In genomic region chr3:62888180-62888579, GRCh38 we compare ENCODE assay signal across 23 cellular contexts. TPM values are rescaled to one million over a fixed set of nuclear protein-coding genes. Genes with fewer than 3 reads are reported as not detected.
DNase-seq lines count a peak whose midpoint lies in the region; ATAC-seq and TF ChIP-seq lines count a peak whose summit lies in the region.
"Had no signal": no experiment of that assay in that cellular context is flagged by ENCODE, and none has a peak within 500 bp of the region (broad histone marks: within the 10 kb centered on the region; RNA-seq: fewer than 3 reads in every experiment).

No MANE protein-coding gene starts in this region.

- no peak overlapping the region for H3K27ac ChIP-seq in neural progenitor cell
- H3K27ac ChIP-seq: BLaER1 treated with 17β-estradiol and CSF1 and Interleukin-3, amounts not matched to agents 10 nM and 100 nM; KMS-11; left lung; RWPE1; thoracic aorta had no signal

- H3K9me3 Mint-ChIP-seq in neural progenitor cell = no peaks in the 10 kb centered on the region
- H3K9me3 Mint-ChIP-seq: activated naive CD4-positive, alpha-beta T cell treated with anti-CD3 and anti-CD28 coated beads, Interleukin-2, amount 50 U/mL, for 24 hours; activated T-helper 1 cell treated with anti-CD3 and anti-CD28 coated beads, Interleukin-12 subunit alpha, Interleukin-12 subunit beta, Interleukin-2, Interleukin-4 antibody, amounts not matched to agents 30 ng/mL and 10 ng/mL and 1 ng/mL, durations not matched to agents 14 hours and 24 hours and 36 hours; mesothelial cell of epicardium; nephron; stimulated activated memory B cell treated with anti-CD40 and anti-IgM and Interleukin-4, amounts not matched to agents 10 μg/mL and 1 μg/mL and 100 μg/mL, for 72 hours had no signal

- no peak for TF ChIP-seq CTCF in neural progenitor cell (IDR thresholded peaks at IDR 0.05)

- H3K9ac ChIP-seq in endocrine pancreas (ENCODE audit: control insufficient read depth, insufficient read depth, low read length) (no peak overlapping the region), neural progenitor cell (no peak overlapping the region)
- H3K9ac ChIP-seq: BLaER1 treated with 17β-estradiol and CSF1 and Interleukin-3, amounts not matched to agents 10 nM and 100 nM; KMS-11 had no signal

- H4K20me1 ChIP-seq in neural progenitor cell (ENCODE audit: low read depth) = no peaks in the 10 kb centered on the region
- H4K20me1 ChIP-seq: BLaER1 treated with 17β-estradiol and CSF1 and Interleukin-3, amounts not matched to agents 10 nM and 100 nM had no signal

- no peaks in the 10 kb centered on the region for H3F3A ChIP-seq in neural progenitor cell (ENCODE audit: low read depth)

- DNase-seq in NCI-H1436 (lab: John Stamatoyannopoulos, UW) (peak; percentile 15), NCI-H1436 treated with DMSO at 0.1 percent for 48 hours (lab: John Stamatoyannopoulos, UW) (no peak), NCI-H2227 (lab: John Stamatoyannopoulos, UW; ENCODE audit: unreplicated experiment) (peak; percentile 35), neural progenitor cell (ENCODE audit: low spot score) (peak; percentile 48), ACHN (no peak), posterior vena cava (ENCODE audit: low spot score) (no peak)
- DNase-seq: aorta, left lung, NCI-H1048, NCI-H226 had no signal

- intact Hi-C loops in posterior vena cava (cut with DNase I) = no loop called here

- H3K27ac Mint-ChIP-seq in neural progenitor cell = no peak overlapping the region
- H3K27ac Mint-ChIP-seq: activated naive CD4-positive, alpha-beta T cell treated with anti-CD3 and anti-CD28 coated beads, Interleukin-2, amount 50 U/mL, for 24 hours; activated T-helper 1 cell treated with anti-CD3 and anti-CD28 coated beads, Interleukin-12 subunit alpha, Interleukin-12 subunit beta, Interleukin-2, Interleukin-4 antibody, amounts not matched to agents 30 ng/mL and 10 ng/mL and 1 ng/mL, durations not matched to agents 14 hours and 24 hours and 36 hours; mesothelial cell of epicardium; nephron; stimulated activated memory B cell treated with anti-CD40 and anti-IgM and Interleukin-4, amounts not matched to agents 10 μg/mL and 1 μg/mL and 100 μg/mL, for 72 hours had no signal

- peak overlapping the region; percentile 79 for H2AFZ ChIP-seq in neural progenitor cell (replicated peaks)

- H3K36me3 ChIP-seq in endocrine pancreas (ENCODE audit: control insufficient read depth, insufficient read depth, low read length) (no peaks in the 10 kb centered on the region), neural progenitor cell (no peaks in the 10 kb centered on the region)
- H3K36me3 ChIP-seq: BLaER1 treated with 17β-estradiol and CSF1 and Interleukin-3, amounts not matched to agents 10 nM and 100 nM; left lung; thoracic aorta had no signal

- H3K4me1 ChIP-seq in endocrine pancreas (ENCODE audit: control insufficient read depth, insufficient read depth, low read length) (no peaks in the 10 kb centered on the region), neural progenitor cell (peaks cover 22% of the 10 kb centered on the region)
- H3K4me1 ChIP-seq: BLaER1 treated with 17β-estradiol and CSF1 and Interleukin-3, amounts not matched to agents 10 nM and 100 nM; left lung had no signal

- H3K36me3 Mint-ChIP-seq in neural progenitor cell = no peaks in the 10 kb centered on the region
- H3K36me3 Mint-ChIP-seq: activated naive CD4-positive, alpha-beta T cell treated with anti-CD3 and anti-CD28 coated beads, Interleukin-2, amount 50 U/mL, for 24 hours; mesothelial cell of epicardium; stimulated activated memory B cell treated with anti-CD40 and anti-IgM and Interleukin-4, amounts not matched to agents 10 μg/mL and 1 μg/mL and 100 μg/mL, for 72 hours had no signal

- H3K27me3 ChIP-seq in endocrine pancreas (ENCODE audit: control insufficient read depth, insufficient read depth, low read length) (no peaks in the 10 kb centered on the region), neural progenitor cell (no peaks in the 10 kb centered on the region)
- H3K27me3 ChIP-seq: BLaER1 treated with 17β-estradiol and CSF1 and Interleukin-3, amounts not matched to agents 10 nM and 100 nM; left lung had no signal

- H3K27me3 Mint-ChIP-seq in neural progenitor cell (ENCODE audit: insufficient read depth, low read depth) = peaks cover 6% of the 10 kb centered on the region
- H3K27me3 Mint-ChIP-seq: central memory CD8-positive, alpha-beta T cell; stimulated activated memory B cell treated with anti-CD40 and anti-IgM and Interleukin-4, amounts not matched to agents 10 μg/mL and 1 μg/mL and 100 μg/mL, for 72 hours had no signal

- peak overlapping the region; percentile 38 for H3K4me2 ChIP-seq in neural progenitor cell
- H3K4me2 ChIP-seq: BLaER1 treated with 17β-estradiol and CSF1 and Interleukin-3, amounts not matched to agents 10 nM and 100 nM; KMS-11 had no signal

- no peak overlapping the region for H3K4me3 Mint-ChIP-seq in neural progenitor cell
- H3K4me3 Mint-ChIP-seq: activated naive CD4-positive, alpha-beta T cell treated with anti-CD3 and anti-CD28 coated beads, Interleukin-2, amount 50 U/mL, for 24 hours; activated T-helper 1 cell treated with anti-CD3 and anti-CD28 coated beads, Interleukin-12 subunit alpha, Interleukin-12 subunit beta, Interleukin-2, Interleukin-4 antibody, amounts not matched to agents 30 ng/mL and 10 ng/mL and 1 ng/mL, durations not matched to agents 14 hours and 24 hours and 36 hours; central memory CD8-positive, alpha-beta T cell; mesothelial cell of epicardium; nephron; stimulated activated memory B cell treated with anti-CD40 and anti-IgM and Interleukin-4, amounts not matched to agents 10 μg/mL and 1 μg/mL and 100 μg/mL, for 72 hours had no signal

- in situ Hi-C loops in ACHN (cut with HindIII; ENCODE audit: low pct_ligation_motif_present, low pct_unique_long_range_greater_than_20kb, low sequenced_read_pairs) = no loop called here

- H3K79me2 ChIP-seq in neural progenitor cell (ENCODE audit: low read depth) = no peaks in the 10 kb centered on the region

- peak overlapping the region; percentile 19 for H3K4me3 ChIP-seq in endocrine pancreas (ENCODE audit: control insufficient read depth, insufficient read depth, low read length)
- no peak overlapping the region for H3K4me3 ChIP-seq in neural progenitor cell
- H3K4me3 ChIP-seq: BLaER1 treated with 17β-estradiol and CSF1 and Interleukin-3, amounts not matched to agents 10 nM and 100 nM; left lung; thoracic aorta had no signal

- H3K9me3 ChIP-seq in endocrine pancreas (ENCODE audit: control insufficient read depth, low read length) = no peaks in the 10 kb centered on the region
- H3K9me3 ChIP-seq in neural progenitor cell (ENCODE audit: low read depth) = no peaks in the 10 kb centered on the region
- H3K9me3 ChIP-seq: left lung, thoracic aorta had no signal

- ATAC-seq in HG03342 (IDR thresholded peaks at IDR 0.05; ENCODE audit: unreplicated experiment) = no peak
- ATAC-seq: left lung; stimulated activated memory B cell treated with anti-CD40 and anti-IgM and Interleukin-4, amounts not matched to agents 10 μg/mL and 1 μg/mL and 100 μg/mL, for 72 hours had no signal

- H3K4me1 Mint-ChIP-seq in neural progenitor cell = peaks cover 21% of the 10 kb centered on the region
- H3K4me1 Mint-ChIP-seq: activated naive CD4-positive, alpha-beta T cell treated with anti-CD3 and anti-CD28 coated beads, Interleukin-2, amount 50 U/mL, for 24 hours; central memory CD8-positive, alpha-beta T cell; mesothelial cell of epicardium; nephron; stimulated activated memory B cell treated with anti-CD40 and anti-IgM and Interleukin-4, amounts not matched to agents 10 μg/mL and 1 μg/mL and 100 μg/mL, for 72 hours had no signal

RNA-seq across cellular contexts. Expression of gene CADPS, which starts 13.0 kb away (rescaled TPM):
- 11.7 and 17.3 TPM in 2 replicates for total RNA-seq in neural progenitor cell (ENCODE audit: low replicate concordance)
- 1 to 10 TPM; 1.6 to 2.2 TPM for total RNA-seq in posterior vena cava
- total RNA-seq: A673; activated T-helper 1 cell treated with anti-CD3 and anti-CD28 coated beads, Interleukin-12 subunit alpha, Interleukin-12 subunit beta, Interleukin-2, Interleukin-4 antibody, amounts not matched to agents 30 ng/mL and 10 ng/mL and 1 ng/mL, durations not matched to agents 14 hours and 24 hours and 36 hours had no signal

Comparison
In these comparisons a context has a peak if more than half of its experiments do, and no peak if none do; other contexts are left out.
1. DNase-seq: peak in NCI-H1436 (single experiment), NCI-H2227 (single experiment) and neural progenitor cell (single experiment); none in NCI-H1436 treated with DMSO at 0.1 percent for 48 hours (single experiment), ACHN (single experiment) and posterior vena cava (single experiment).